Comparison of ENCODE assay signal across 1 cellular context in genomic region chr9:131237931-131238401, GRCh38.
TF ChIP-seq lines count a peak whose summit lies in the region.

No MANE protein-coding gene starts in this region.

TF ChIP-seq in endothelial cell of umbilical vein, 7 proteins besides CTCF, POLR2A, EP300 and RAD21 (continued from another document):
- no peak for TF ChIP-seq GATA2 (IDR thresholded peaks at IDR 0.05; ENCODE audit: insufficient read depth, insufficient read length, low read depth, low read length)
- peak; percentile 33 for TF ChIP-seq FOS (IDR thresholded peaks at IDR 0.05; ENCODE audit: borderline replicate concordance, insufficient read depth, low read length)
- no peak for TF ChIP-seq EZH2 (IDR thresholded peaks at IDR 0.05; ENCODE audit: borderline replicate concordance, low read depth, low read length, severe bottlenecking)
- TF ChIP-seq JUN (IDR thresholded peaks at IDR 0.05; ENCODE audit: borderline replicate concordance, insufficient read depth, insufficient read length, low read depth) = peak; percentile 4
